In genomic region chr1:79089946-79090345, GRCh38 we compare ENCODE assay signal across 34 cellular contexts.
"Had no signal": no experiment of that assay in that cellular context is flagged by ENCODE, and none has a peak within 500 bp of the region (broad histone marks: within the 10 kb centered on the region; RNA-seq: fewer than 3 reads in every experiment).

No MANE protein-coding gene starts in this region.

- H3K36me3 ChIP-seq: adrenal gland, cardiac muscle cell, colonic mucosa, esophagus muscularis mucosa, gastroesophageal sphincter, WERI-Rb-1 had no signal

- ATAC-seq: activated CD4-positive, CD25-positive, alpha-beta regulatory T cell treated with anti-CD3 and anti-CD28 coated beads, Interleukin-2, amount 50 U/mL, for 24 hours; activated CD8-positive, alpha-beta T cell treated with anti-CD3 and anti-CD28 coated beads for 36 hours; activated naive CD8-positive, alpha-beta T cell treated with anti-CD3 and anti-CD28 coated beads, Interleukin-2, amount 50 U/mL, for 24 hours; activated T-cell treated with anti-CD3 and anti-CD28 coated beads, Interleukin-2, amount 50 U/mL, for 4 hours; activated T-helper 17 cell treated with anti-CD3 and anti-CD28 coated beads, Interleukin-2, amount 50 U/mL, for 72 hours; body of pancreas; gastroesophageal sphincter; T-helper 17 cell had no signal

- H3K4me1 Mint-ChIP-seq: activated B cell treated with CpG ODN at 0.5 μM for 24 hours; activated naive CD4-positive, alpha-beta T cell treated with anti-CD3 and anti-CD28 coated beads, Interleukin-2, amount 50 U/mL, for 24 hours; activated naive CD8-positive, alpha-beta T cell treated with anti-CD3 and anti-CD28 coated beads for 36 hours; activated naive CD8-positive, alpha-beta T cell treated with anti-CD3 and anti-CD28 coated beads, Interleukin-2, amount 50 U/mL, for 24 hours; activated T-helper 17 cell treated with anti-CD3 and anti-CD28 coated beads, Interleukin-2, amount 50 U/mL, for 72 hours; T-helper 17 cell had no signal

- H3K4me3 Mint-ChIP-seq: activated B cell treated with CpG ODN at 0.5 μM for 24 hours; activated CD8-positive, alpha-beta T cell treated with anti-CD3 and anti-CD28 coated beads for 36 hours; activated naive CD4-positive, alpha-beta T cell treated with anti-CD3 and anti-CD28 coated beads, Interleukin-2, amount 50 U/mL, for 24 hours; activated naive CD8-positive, alpha-beta T cell treated with anti-CD3 and anti-CD28 coated beads for 36 hours; activated naive CD8-positive, alpha-beta T cell treated with anti-CD3 and anti-CD28 coated beads, Interleukin-2, amount 50 U/mL, for 24 hours; activated T-cell treated with anti-CD3 and anti-CD28 coated beads, Interleukin-2, amount 50 U/mL, for 4 hours; activated T-helper 17 cell treated with anti-CD3 and anti-CD28 coated beads, Interleukin-2, amount 50 U/mL, for 72 hours; T-helper 17 cell; T-helper 2 cell treated with Interferon-gamma antibody and Interleukin-4, amounts not matched to agents 5 μg/mL and 100 μg/mL, for 36 hours had no signal

- H3K27me3 Mint-ChIP-seq: activated B cell treated with CpG ODN at 0.5 μM for 24 hours; activated CD8-positive, alpha-beta T cell treated with anti-CD3 and anti-CD28 coated beads for 36 hours; activated naive CD4-positive, alpha-beta T cell treated with anti-CD3 and anti-CD28 coated beads, Interleukin-2, amount 50 U/mL, for 24 hours; activated naive CD8-positive, alpha-beta T cell treated with anti-CD3 and anti-CD28 coated beads for 36 hours; activated naive CD8-positive, alpha-beta T cell treated with anti-CD3 and anti-CD28 coated beads, Interleukin-2, amount 50 U/mL, for 24 hours; activated T-helper 17 cell treated with anti-CD3 and anti-CD28 coated beads, Interleukin-2, amount 50 U/mL, for 72 hours; T-helper 17 cell had no signal

- H3K27ac ChIP-seq: adrenal gland, body of pancreas, cardiac muscle cell, colonic mucosa, esophagus muscularis mucosa, gastroesophageal sphincter, WERI-Rb-1 had no signal

- H3K27ac Mint-ChIP-seq: activated B cell treated with CpG ODN at 0.5 μM for 24 hours; activated CD8-positive, alpha-beta T cell treated with anti-CD3 and anti-CD28 coated beads for 36 hours; activated naive CD4-positive, alpha-beta T cell treated with anti-CD3 and anti-CD28 coated beads, Interleukin-2, amount 50 U/mL, for 24 hours; activated naive CD8-positive, alpha-beta T cell treated with anti-CD3 and anti-CD28 coated beads for 36 hours; activated naive CD8-positive, alpha-beta T cell treated with anti-CD3 and anti-CD28 coated beads, Interleukin-2, amount 50 U/mL, for 24 hours; activated T-helper 17 cell treated with anti-CD3 and anti-CD28 coated beads, Interleukin-2, amount 50 U/mL, for 72 hours; T-helper 17 cell; T-helper 2 cell treated with Interferon-gamma antibody and Interleukin-4, amounts not matched to agents 5 μg/mL and 100 μg/mL, for 36 hours had no signal

- H3K36me3 Mint-ChIP-seq: activated naive CD4-positive, alpha-beta T cell treated with anti-CD3 and anti-CD28 coated beads, Interleukin-2, amount 50 U/mL, for 24 hours; activated naive CD8-positive, alpha-beta T cell treated with anti-CD3 and anti-CD28 coated beads for 36 hours had no signal

- H3K9me3 Mint-ChIP-seq: activated CD8-positive, alpha-beta T cell treated with anti-CD3 and anti-CD28 coated beads for 36 hours; activated naive CD8-positive, alpha-beta T cell treated with anti-CD3 and anti-CD28 coated beads for 36 hours; activated naive CD8-positive, alpha-beta T cell treated with anti-CD3 and anti-CD28 coated beads, Interleukin-2, amount 50 U/mL, for 24 hours; activated T-cell treated with anti-CD3 and anti-CD28 coated beads, Interleukin-2, amount 50 U/mL, for 4 hours; activated T-helper 17 cell treated with anti-CD3 and anti-CD28 coated beads, Interleukin-2, amount 50 U/mL, for 72 hours; T-helper 2 cell treated with Interferon-gamma antibody and Interleukin-4, amounts not matched to agents 5 μg/mL and 100 μg/mL, for 36 hours had no signal

- H3K27me3 ChIP-seq: adrenal gland, body of pancreas, cardiac muscle cell, colonic mucosa, esophagus muscularis mucosa, gastroesophageal sphincter had no signal

- H3K4me3 ChIP-seq: adrenal gland, body of pancreas, cardiac muscle cell, colonic mucosa, esophagus muscularis mucosa, gastroesophageal sphincter had no signal

- H3K4me1 ChIP-seq: adrenal gland, body of pancreas, colonic mucosa, esophagus muscularis mucosa, gastroesophageal sphincter had no signal

- DNase-seq: activated B cell treated with CpG ODN at 0.5 μM for 24 hours; activated CD4-positive, alpha-beta T cell treated with anti-CD3 and anti-CD28 coated beads for 48 hours; activated CD4-positive, alpha-beta T cell treated with anti-CD3 and anti-CD28 coated beads, Interleukin-2, amount 50 U/mL, for 1 hour; activated CD4-positive, alpha-beta T cell treated with anti-CD3 and anti-CD28 coated beads, Interleukin-2, amount 50 U/mL, for 48 hours; activated CD8-positive, alpha-beta memory T cell treated with anti-CD3 and anti-CD28 coated beads for 24 hours; activated CD8-positive, alpha-beta T cell treated with anti-CD3 and anti-CD28 coated beads for 36 hours; activated effector memory CD4-positive, alpha-beta T cell treated with Interleukin-2 at 50 U/mL for 16 hours; activated gamma-delta T cell treated with Interleukin-2 at 50 U/mL for 16 hours; activated naive CD4-positive, alpha-beta T cell treated with Interleukin-2 at 50 U/mL for 16 hours; activated naive CD8-positive, alpha-beta T cell treated with anti-CD3 and anti-CD28 coated beads for 36 hours; activated naive CD8-positive, alpha-beta T cell treated with anti-CD3 and anti-CD28 coated beads, Interleukin-2, amount 50 U/mL, for 24 hours; activated T-cell treated with anti-CD3 and anti-CD28 coated beads, Interleukin-2, amount 50 U/mL, for 4 hours; adrenal gland; amygdala; aorta; body of pancreas; central memory CD4-positive, alpha-beta T cell; cerebellar nuclear complex; colonic mucosa; effector CD8-positive, alpha-beta T cell; erythroblast; foreskin melanocyte; head of caudate nucleus; T-helper 1 cell; T-helper 17 cell; T1000; WERI-Rb-1 had no signal

- H3K9me3 ChIP-seq: adrenal gland, body of pancreas, colonic mucosa, esophagus muscularis mucosa, gastroesophageal sphincter had no signal
